In genomic region chr11:102603576-102603975, GRCh38 we compare ENCODE assay signal across 19 cellular contexts. TPM values are rescaled to one million over a fixed set of nuclear protein-coding genes. Genes with fewer than 3 reads are reported as not detected.
DNase-seq lines count a peak whose midpoint lies in the region; ATAC-seq and TF ChIP-seq lines count a peak whose summit lies in the region.
"Had no signal": no experiment of that assay in that cellular context is flagged by ENCODE, and none has a peak within 500 bp of the region (broad histone marks: within the 10 kb centered on the region; RNA-seq: fewer than 3 reads in every experiment).

No MANE protein-coding gene starts in this region.

- peaks cover 13% of the 10 kb centered on the region for H3K4me1 ChIP-seq in HUES48 (ENCODE audit: control insufficient read depth, insufficient read depth, low read length)
- peaks cover 9% of the 10 kb centered on the region for H3K4me1 ChIP-seq in mesenchymal stem cell (ENCODE audit: control insufficient read depth, insufficient read depth, low read depth, low read length)
- H3K4me1 ChIP-seq in smooth muscle cell (ENCODE audit: low read depth) = peaks cover 38% of the 10 kb centered on the region
- H3K4me1 ChIP-seq: BE2C had no signal

- no peak overlapping the region for H3K14ac ChIP-seq in mesenchymal stem cell (ENCODE audit: low read length in 2 of 2)

- H3K27ac ChIP-seq in HUES48 (ENCODE audit: low read depth, low read length) = peak overlapping the region; percentile 54
- peak overlapping the region; percentile 60 for H3K27ac ChIP-seq in mesenchymal stem cell (ENCODE audit: low read length, poor library complexity, severe bottlenecking)
- H3K27ac ChIP-seq in smooth muscle cell (ENCODE audit: low read depth) = peak overlapping the region; percentile 95
- H3K27ac ChIP-seq: KMS-11, stomach had no signal

- H2BK120ac ChIP-seq in mesenchymal stem cell (ENCODE audit: low read depth, low read length) = no peak overlapping the region

- H3K9me3 ChIP-seq in HUES48 (ENCODE audit: control insufficient read depth, insufficient read depth, low read length) (no peaks in the 10 kb centered on the region), mesenchymal stem cell (ENCODE audit: control insufficient read depth, low read length) (no peaks in the 10 kb centered on the region), smooth muscle cell (replicated peaks; ENCODE audit: low read depth) (no peaks in the 10 kb centered on the region)
- H3K9me3 ChIP-seq: BE2C, stomach had no signal

- CTCF ChIA-PET in activated CD8-positive, alpha-beta T cell treated with anti-CD3 and anti-CD28 coated beads, Interleukin-2, amount 10 ng/mL, durations not matched to agents 7 days and 5 days (lab: Charles Lee) = interaction anchor here (1.4 to 3.5 kb wide), 5 partner anchors 9 to 261 kb away, joined by 4 to 46 read pairs (median 5); no protein-coding TSS in a partner anchor

- H3K4me2 ChIP-seq in mesenchymal stem cell (ENCODE audit: low read length, poor library complexity, severe bottlenecking) (no peak overlapping the region), smooth muscle cell (peak overlapping the region; percentile 33)
- H3K4me2 ChIP-seq: KMS-11 had no signal

- peaks cover 5% of the 10 kb centered on the region for H3K27me3 Mint-ChIP-seq in activated CD8-positive, alpha-beta T cell treated with anti-CD3 and anti-CD28 coated beads, Interleukin-2, amount 10 ng/mL, durations not matched to agents 7 days and 5 days (ENCODE audit: low read depth)
- H3K27me3 Mint-ChIP-seq: activated CD8-positive, alpha-beta memory T cell treated with anti-CD3 and anti-CD28 coated beads, Interleukin-2, amount 10 ng/mL, durations not matched to agents 7 days and 5 days had no signal

- no peak overlapping the region for H4K91ac ChIP-seq in mesenchymal stem cell (ENCODE audit: low read length)

- no peak for TF ChIP-seq CTCF in smooth muscle cell (IDR thresholded peaks at IDR 0.05; ENCODE audit: borderline replicate concordance, insufficient read depth, poor library complexity, severe bottlenecking)

- no peak overlapping the region for H3K4ac ChIP-seq in mesenchymal stem cell (ENCODE audit: low read depth in 1 of 2, low read length in 2 of 2)

- H2AFZ ChIP-seq in mesenchymal stem cell (ENCODE audit: low read depth, low read length) (no peak overlapping the region), smooth muscle cell (ENCODE audit: low read depth) (no peak overlapping the region)

- peak overlapping the region; percentile 82 for H2AK5ac ChIP-seq in mesenchymal stem cell (ENCODE audit: low read length, severe bottlenecking)

- no peak overlapping the region for H3K23ac ChIP-seq in mesenchymal stem cell (ENCODE audit: low read length in 2 of 2)

- H2BK5ac ChIP-seq in mesenchymal stem cell (ENCODE audit: low read depth, low read length, poor library complexity, severe bottlenecking) = no peak overlapping the region

- no peaks in the 10 kb centered on the region for H3K79me1 ChIP-seq in mesenchymal stem cell (replicated peaks; ENCODE audit: low read length, poor library complexity, severe bottlenecking)

- peaks cover 23% of the 10 kb centered on the region for H3F3A ChIP-seq in smooth muscle cell (ENCODE audit: low read depth)

- H3K27ac Mint-ChIP-seq in activated CD8-positive, alpha-beta T cell treated with anti-CD3 and anti-CD28 coated beads, Interleukin-2, amount 10 ng/mL, durations not matched to agents 7 days and 5 days = no peak overlapping the region
- H3K27ac Mint-ChIP-seq: activated CD8-positive, alpha-beta memory T cell treated with anti-CD3 and anti-CD28 coated beads, Interleukin-2, amount 10 ng/mL, durations not matched to agents 7 days and 5 days; activated T-helper 2 cell treated with anti-CD3 and anti-CD28 coated beads, Interferon-gamma antibody, Interleukin-2, Interleukin-4, amounts not matched to agents 10 μg/mL and 5 μg/mL and 100 μg/mL, durations not matched to agents 14 hours and 24 hours and 36 hours; effector memory CD8-positive, alpha-beta T cell; nephron progenitor cell had no signal

- no peak for ATAC-seq in GM19351 (IDR thresholded peaks at IDR 0.05; ENCODE audit: unreplicated experiment)
- no peak for ATAC-seq in GM18502 (IDR thresholded peaks at IDR 0.05; ENCODE audit: poor library complexity, unreplicated experiment)
- ATAC-seq in activated CD8-positive, alpha-beta T cell treated with anti-CD3 and anti-CD28 coated beads, Interleukin-2, amount 10 ng/mL, durations not matched to agents 7 days and 5 days = no peak
- ATAC-seq: activated CD8-positive, alpha-beta memory T cell treated with anti-CD3 and anti-CD28 coated beads, Interleukin-2, amount 10 ng/mL, durations not matched to agents 7 days and 5 days; effector memory CD8-positive, alpha-beta T cell had no signal

- no peak overlapping the region for H2BK15ac ChIP-seq in mesenchymal stem cell (ENCODE audit: low read depth, poor library complexity, severe bottlenecking)

- POLR2A ChIA-PET in activated CD8-positive, alpha-beta T cell treated with anti-CD3 and anti-CD28 coated beads, Interleukin-2, amount 10 ng/mL, durations not matched to agents 7 days and 5 days (lab: Charles Lee) = no interaction called here

- no peak overlapping the region for H3K9ac ChIP-seq in HUES48 (ENCODE audit: low read depth, low read length)
- no peak overlapping the region for H3K9ac ChIP-seq in mesenchymal stem cell (ENCODE audit: low read length)
- peak overlapping the region; percentile 52 for H3K9ac ChIP-seq in smooth muscle cell (ENCODE audit: low read depth)
- H3K9ac ChIP-seq: KMS-11 had no signal

- DNase-seq in SW480 (ENCODE audit: low spot score) = peak; percentile 58
- no peak for DNase-seq in mesenchymal stem cell
- no peak for DNase-seq in smooth muscle cell (lab: John Stamatoyannopoulos, UW; ENCODE audit: unreplicated experiment)
- DNase-seq in activated CD8-positive, alpha-beta T cell treated with anti-CD3 and anti-CD28 coated beads, Interleukin-2, amount 10 ng/mL, durations not matched to agents 7 days and 5 days = no peak
- DNase-seq: activated CD4-positive, alpha-beta T cell treated with anti-CD3 and anti-CD28 coated beads for 1 hour; activated CD8-positive, alpha-beta memory T cell treated with anti-CD3 and anti-CD28 coated beads, Interleukin-2, amount 10 ng/mL, durations not matched to agents 7 days and 5 days; BE2C; effector memory CD8-positive, alpha-beta T cell; NCI-H69; nephron progenitor cell; stomach had no signal

- no peak overlapping the region for H3K18ac ChIP-seq in mesenchymal stem cell (ENCODE audit: low read depth in 1 of 2, low read length in 2 of 2)

- H3K4me1 Mint-ChIP-seq in activated CD8-positive, alpha-beta T cell treated with anti-CD3 and anti-CD28 coated beads, Interleukin-2, amount 10 ng/mL, durations not matched to agents 7 days and 5 days (ENCODE audit: low read depth) = peaks cover 14% of the 10 kb centered on the region
- H3K4me1 Mint-ChIP-seq: nephron progenitor cell had no signal

- H3K9me3 Mint-ChIP-seq in activated CD8-positive, alpha-beta T cell treated with anti-CD3 and anti-CD28 coated beads, Interleukin-2, amount 10 ng/mL, durations not matched to agents 7 days and 5 days (ENCODE audit: insufficient read depth) = no peaks in the 10 kb centered on the region
- H3K9me3 Mint-ChIP-seq: activated T-helper 2 cell treated with anti-CD3 and anti-CD28 coated beads, Interferon-gamma antibody, Interleukin-2, Interleukin-4, amounts not matched to agents 10 μg/mL and 5 μg/mL and 100 μg/mL, durations not matched to agents 14 hours and 24 hours and 36 hours; effector memory CD8-positive, alpha-beta T cell had no signal

- H3K36me3 Mint-ChIP-seq in activated CD8-positive, alpha-beta T cell treated with anti-CD3 and anti-CD28 coated beads, Interleukin-2, amount 10 ng/mL, durations not matched to agents 7 days and 5 days (ENCODE audit: low read depth) = no peaks in the 10 kb centered on the region
- H3K36me3 Mint-ChIP-seq: activated CD8-positive, alpha-beta memory T cell treated with anti-CD3 and anti-CD28 coated beads, Interleukin-2, amount 10 ng/mL, durations not matched to agents 7 days and 5 days had no signal

- no peaks in the 10 kb centered on the region for H4K20me1 ChIP-seq in smooth muscle cell (ENCODE audit: low read depth)

- H3K79me2 ChIP-seq in smooth muscle cell (ENCODE audit: low read depth) = no peaks in the 10 kb centered on the region

- no peak overlapping the region for H3K4me3 Mint-ChIP-seq in activated CD8-positive, alpha-beta T cell treated with anti-CD3 and anti-CD28 coated beads, Interleukin-2, amount 10 ng/mL, durations not matched to agents 7 days and 5 days
- H3K4me3 Mint-ChIP-seq: activated CD8-positive, alpha-beta memory T cell treated with anti-CD3 and anti-CD28 coated beads, Interleukin-2, amount 10 ng/mL, durations not matched to agents 7 days and 5 days; effector memory CD8-positive, alpha-beta T cell; nephron progenitor cell had no signal

- H2BK12ac ChIP-seq in mesenchymal stem cell (ENCODE audit: low read length in 2 of 2) = no peak overlapping the region

- no peak overlapping the region for H4K8ac ChIP-seq in mesenchymal stem cell (ENCODE audit: low read length)

- no peaks in the 10 kb centered on the region for H3K27me3 ChIP-seq in HUES48 (ENCODE audit: control insufficient read depth, insufficient read depth, low read length)
- H3K27me3 ChIP-seq in mesenchymal stem cell (ENCODE audit: control insufficient read depth in 1 of 2, insufficient read depth in 1 of 2, low read length in 2 of 2) = no peaks in the 10 kb centered on the region
- no peaks in the 10 kb centered on the region for H3K27me3 ChIP-seq in smooth muscle cell (ENCODE audit: low read depth)
- H3K27me3 ChIP-seq: BE2C, stomach had no signal

- no peak overlapping the region for H3K4me3 ChIP-seq in HUES48 (ENCODE audit: low read depth, low read length)
- H3K4me3 ChIP-seq in mesenchymal stem cell (ENCODE audit: insufficient read depth in 1 of 2, low read depth in 1 of 2, low read length in 2 of 2) = no peak overlapping the region
- no peak overlapping the region for H3K4me3 ChIP-seq in smooth muscle cell
- H3K4me3 ChIP-seq: stomach had no signal

- WGBS in mesenchymal stem cell = 79% methylated on average over 2 of the region's 5 CpGs
- 57% methylated on average over 5 of the region's 5 CpGs for WGBS in smooth muscle cell (ENCODE audit: low lambda C conversion rate)

- H3K36me3 ChIP-seq in HUES48 (ENCODE audit: control insufficient read depth, insufficient read depth, low read length) (no peaks in the 10 kb centered on the region), mesenchymal stem cell (ENCODE audit: control insufficient read depth in 1 of 2, insufficient read depth in 2 of 2, low read depth in 1 of 2, low read length in 2 of 2) (no peaks in the 10 kb centered on the region), smooth muscle cell (ENCODE audit: low read depth) (no peaks in the 10 kb centered on the region)
- H3K36me3 ChIP-seq: BE2C, stomach had no signal

RNA-seq across cellular contexts. Expression of gene MMP20, which starts 21.6 kb away (rescaled TPM):
- not detected for polyA plus RNA-seq in mesenchymal stem cell (2013, experiment 1 of 2)
- polyA plus RNA-seq in mesenchymal stem cell (2013, experiment 2 of 2) = not detected
- 0.49 TPM in 1 of 2 replicates, not detected in the other for total RNA-seq in smooth muscle cell
- 0.46 and 0.87 TPM in 2 replicates for polyA plus RNA-seq in smooth muscle cell
- not detected for total RNA-seq in activated CD8-positive, alpha-beta T cell treated with anti-CD3 and anti-CD28 coated beads, Interleukin-2, amount 10 ng/mL, durations not matched to agents 7 days and 5 days
- total RNA-seq: activated CD8-positive, alpha-beta memory T cell treated with anti-CD3 and anti-CD28 coated beads, Interleukin-2, amount 10 ng/mL, durations not matched to agents 7 days and 5 days; activated T-helper 2 cell treated with anti-CD3 and anti-CD28 coated beads, Interferon-gamma antibody, Interleukin-2, Interleukin-4, amounts not matched to agents 10 μg/mL and 5 μg/mL and 100 μg/mL, durations not matched to agents 14 hours and 24 hours and 36 hours; G401; lung microvascular endothelial cell; OCI-LY7; stomach had no signal
- polyA plus RNA-seq: stomach had no signal
